Comparison of ENCODE assay signal across 8 cellular contexts in genomic region chr6:43774776-43775583, GRCh38.
A peak's percentile ranks its signal among the peaks of the same experiment; 100 is the strongest.
DNase-seq lines count a peak whose midpoint lies in the region; ATAC-seq and TF ChIP-seq lines count a peak whose summit lies in the region.

No MANE protein-coding gene starts in this region.

- peak; percentile 61 for DNase-seq in ACHN
- peak; percentile 43 to 49 for DNase-seq in NOMO-1 (lab: John Stamatoyannopoulos, UW; ENCODE audit: unreplicated experiment in 2 of 2)
- DNase-seq in activated T-cell treated with anti-CD3 and anti-CD28 coated beads for 24 hours (ENCODE audit: low read depth) = peak; percentile 51
- no peak for DNase-seq in epithelial cell of prostate (ENCODE audit: low read depth, low spot score)

- peaks cover 11 to 36% of the 10 kb centered on the region in 2 donors for H3K4me1 ChIP-seq in muscle layer of duodenum (ENCODE audit: control insufficient read depth in 1 of 2, insufficient read depth in 2 of 2, low read length in 2 of 2)
- H3K4me1 ChIP-seq in stomach smooth muscle (ENCODE audit: control insufficient read depth, insufficient read depth, low read length) = peaks cover 46% of the 10 kb centered on the region

- peak overlapping the region; percentile 39 to 42 for H3K9ac ChIP-seq in stomach smooth muscle (ENCODE audit: low read length in 2 of 2)

- in situ Hi-C loops in ACHN (cut with HindIII; ENCODE audit: low pct_ligation_motif_present, low pct_unique_long_range_greater_than_20kb, low sequenced_read_pairs) = no loop called here

- H3K27ac ChIP-seq in epithelial cell of prostate (peak overlapping the region; percentile 90), muscle layer of duodenum (ENCODE audit: low read length) (peak overlapping the region; percentile 98), stomach smooth muscle (ENCODE audit: low read length) (peak overlapping the region; percentile 41)

- H3K27me3 ChIP-seq in muscle layer of duodenum (ENCODE audit: low read depth, low read length) = no peaks in the 10 kb centered on the region
- H3K27me3 ChIP-seq in stomach smooth muscle (ENCODE audit: control insufficient read depth in 1 of 2, insufficient read depth in 2 of 2, low read length in 2 of 2) = no peaks in the 10 kb centered on the region

- no peak for ATAC-seq in HG02763 (IDR thresholded peaks at IDR 0.05; ENCODE audit: unreplicated experiment)

- peak; percentile 95 for TF ChIP-seq CTCF in GM12873 (IDR thresholded peaks at IDR 0.05; ENCODE audit: insufficient read depth, low read depth, low read length, missing control alignments)

- H3K36me3 ChIP-seq in muscle layer of duodenum (ENCODE audit: control insufficient read depth in 1 of 2, insufficient read depth in 2 of 2, low read length in 2 of 2) (peaks cover 26 to 33% of the 10 kb centered on the region in 2 donors), stomach smooth muscle (ENCODE audit: control insufficient read depth in 2 of 2, insufficient read depth in 2 of 2, low read length in 2 of 2) (peaks cover 30% of the 10 kb centered on the region in 2 donors)

- peak overlapping the region; percentile 27 to 90 for H3K4me3 ChIP-seq in muscle layer of duodenum (ENCODE audit: low read depth in 1 of 2, low read length in 2 of 2)
- peak overlapping the region; percentile 51 to 93 for H3K4me3 ChIP-seq in stomach smooth muscle (ENCODE audit: low read length in 2 of 2)

- H3K9me3 ChIP-seq in muscle layer of duodenum (ENCODE audit: control insufficient read depth in 1 of 2, low read length in 2 of 2) (no peaks in the 10 kb centered on the region), stomach smooth muscle (ENCODE audit: control insufficient read depth in 2 of 2, low read length in 2 of 2) (no peaks in the 10 kb centered on the region)

Comparison
In these comparisons a context has a peak if more than half of its experiments do, and no peak if none do; other contexts are left out.
1. H3K27ac ChIP-seq: peak in every context shown above with its lines; median percentile 98 in muscle layer of duodenum; 90 in epithelial cell of prostate; 41 in stomach smooth muscle.